In genomic region chr7:22726345-22726848, GRCh38 we compare ENCODE assay signal across 8 cellular contexts. TPM values are rescaled to one million over a fixed set of nuclear protein-coding genes. Genes with fewer than 3 reads are reported as not detected.
DNase-seq lines count a peak whose midpoint lies in the region; ATAC-seq and TF ChIP-seq lines count a peak whose summit lies in the region.

No MANE protein-coding gene starts in this region.

- ATAC-seq in GM18511 (IDR thresholded peaks at IDR 0.05; ENCODE audit: unreplicated experiment) (peak; percentile 74), HG03039 (IDR thresholded peaks at IDR 0.05; ENCODE audit: unreplicated experiment) (peak; percentile 60)
- peak; percentile 89 for ATAC-seq in stimulated activated naive CD8-positive, alpha-beta T cell treated with anti-CD3 and anti-CD28 coated beads, Interleukin-15, amount 100 ng/mL, for 72 hours

- TF ChIP-seq CTCF in endodermal cell (conservative IDR thresholded peaks at IDR 0.05), result peak; percentile 83

- DNase-seq in AML-193 (lab: John Stamatoyannopoulos, UW), result peak; percentile 56 to 60
- DNase-seq in NCI-H2227 (lab: John Stamatoyannopoulos, UW; ENCODE audit: unreplicated experiment), result peak; percentile 56
- DNase-seq in activated CD4-positive, alpha-beta T cell treated with anti-CD3 and anti-CD28 coated beads, Interleukin-2, amount 50 U/mL, for 4 hours, result peak; percentile 19 to 22
- peak; percentile 90 for DNase-seq in endodermal cell
- DNase-seq in stimulated activated naive CD8-positive, alpha-beta T cell treated with anti-CD3 and anti-CD28 coated beads, Interleukin-15, amount 100 ng/mL, for 72 hours, result peak; percentile 48 to 58

- H3K36me3 ChIP-seq in endodermal cell (ENCODE audit: control insufficient read depth, insufficient read depth, low read length), result no peaks in the 10 kb centered on the region
- H3K36me3 ChIP-seq in muscle layer of duodenum (ENCODE audit: control insufficient read depth in 1 of 2, insufficient read depth in 2 of 2, low read length in 2 of 2), result no peaks in the 10 kb centered on the region

- H3K4me1 ChIP-seq in endodermal cell (ENCODE audit: control insufficient read depth, insufficient read depth, low read length) (peaks cover 8% of the 10 kb centered on the region), muscle layer of duodenum (ENCODE audit: control insufficient read depth in 1 of 2, insufficient read depth in 2 of 2, low read length in 2 of 2) (peaks cover 7 to 31% of the 10 kb centered on the region in 2 donors)

- H3K27ac Mint-ChIP-seq in endodermal cell, result peak overlapping the region; percentile 78
- H3K27ac Mint-ChIP-seq in stimulated activated naive CD8-positive, alpha-beta T cell treated with anti-CD3 and anti-CD28 coated beads, Interleukin-15, amount 100 ng/mL, for 72 hours, result no peak overlapping the region

- H3K9me3 ChIP-seq in endodermal cell (ENCODE audit: control insufficient read depth, low read length) (no peaks in the 10 kb centered on the region), muscle layer of duodenum (ENCODE audit: control insufficient read depth in 1 of 2, low read length in 2 of 2) (no peaks in the 10 kb centered on the region)

- H3K27ac ChIP-seq in endodermal cell (ENCODE audit: low read depth, low read length), result no peak overlapping the region
- H3K27ac ChIP-seq in muscle layer of duodenum (ENCODE audit: low read length), result peak overlapping the region; percentile 33

- 6 to 14% methylated on average over 5 to 7 of the region's 7 CpGs for WGBS in endodermal cell (ENCODE audit: insufficient coverage in 1 of 2, insufficient read length in 1 of 2), 2 experiments

- peak overlapping the region; percentile 56 for H3K4me3 Mint-ChIP-seq in endodermal cell
- H3K4me3 Mint-ChIP-seq in stimulated activated naive CD8-positive, alpha-beta T cell treated with anti-CD3 and anti-CD28 coated beads, Interleukin-15, amount 100 ng/mL, for 72 hours, result peak overlapping the region; percentile 40 to 61

- no peak overlapping the region for H3K9ac ChIP-seq in endodermal cell (ENCODE audit: extremely low read depth, low read length, poor library complexity, severe bottlenecking)

- H3K4me1 Mint-ChIP-seq in endodermal cell, result peaks cover 47% of the 10 kb centered on the region
- peaks cover 40% of the 10 kb centered on the region for H3K4me1 Mint-ChIP-seq in stimulated activated naive CD8-positive, alpha-beta T cell treated with anti-CD3 and anti-CD28 coated beads, Interleukin-15, amount 100 ng/mL, for 72 hours

- no peaks in the 10 kb centered on the region for H3K9me3 Mint-ChIP-seq in endodermal cell
- H3K9me3 Mint-ChIP-seq in stimulated activated naive CD8-positive, alpha-beta T cell treated with anti-CD3 and anti-CD28 coated beads, Interleukin-15, amount 100 ng/mL, for 72 hours, result no peaks in the 10 kb centered on the region

- H3K27me3 Mint-ChIP-seq in endodermal cell (ENCODE audit: insufficient read depth), result no peaks in the 10 kb centered on the region
- peaks cover 83% of the 10 kb centered on the region for H3K27me3 Mint-ChIP-seq in stimulated activated naive CD8-positive, alpha-beta T cell treated with anti-CD3 and anti-CD28 coated beads, Interleukin-15, amount 100 ng/mL, for 72 hours

- H3K27me3 ChIP-seq in endodermal cell (ENCODE audit: control insufficient read depth, insufficient read depth, low read length, poor library complexity, severe bottlenecking) (no peaks in the 10 kb centered on the region), muscle layer of duodenum (ENCODE audit: low read depth, low read length) (no peaks in the 10 kb centered on the region)

- no peak overlapping the region for H3K4me3 ChIP-seq in endodermal cell (ENCODE audit: low read length)
- H3K4me3 ChIP-seq in muscle layer of duodenum (ENCODE audit: low read depth in 1 of 2, low read length in 2 of 2), result peak overlapping the region; percentile 47 to 49

- peaks cover 4% of the 10 kb centered on the region for H3K36me3 Mint-ChIP-seq in endodermal cell (ENCODE audit: low read depth)

RNA-seq across cellular contexts. Expression of gene IL6, which starts 0.6 kb away (rescaled TPM):
- under 1 TPM; 0.64 to 0.88 TPM for total RNA-seq in endodermal cell
- polyA plus RNA-seq in endodermal cell (2013, experiment 1 of 2), result not detected
- polyA plus RNA-seq in endodermal cell (2013, experiment 2 of 2), result not detected

Comparison
In these comparisons a context has a peak if more than half of its experiments do, and no peak if none do; other contexts are left out.
1. DNase-seq: peak in every context shown above with its lines; median percentile 90 in endodermal cell; 58 in AML-193; 56 in NCI-H2227; 53 in stimulated activated naive CD8-positive, alpha-beta T cell treated with anti-CD3 and anti-CD28 coated beads, Interleukin-15, amount 100 ng/mL, for 72 hours; 20 in activated CD4-positive, alpha-beta T cell treated with anti-CD3 and anti-CD28 coated beads, Interleukin-2, amount 50 U/mL, for 4 hours.